ENCODE assay signal across 23 cellular contexts in the genomic region with DNA sequence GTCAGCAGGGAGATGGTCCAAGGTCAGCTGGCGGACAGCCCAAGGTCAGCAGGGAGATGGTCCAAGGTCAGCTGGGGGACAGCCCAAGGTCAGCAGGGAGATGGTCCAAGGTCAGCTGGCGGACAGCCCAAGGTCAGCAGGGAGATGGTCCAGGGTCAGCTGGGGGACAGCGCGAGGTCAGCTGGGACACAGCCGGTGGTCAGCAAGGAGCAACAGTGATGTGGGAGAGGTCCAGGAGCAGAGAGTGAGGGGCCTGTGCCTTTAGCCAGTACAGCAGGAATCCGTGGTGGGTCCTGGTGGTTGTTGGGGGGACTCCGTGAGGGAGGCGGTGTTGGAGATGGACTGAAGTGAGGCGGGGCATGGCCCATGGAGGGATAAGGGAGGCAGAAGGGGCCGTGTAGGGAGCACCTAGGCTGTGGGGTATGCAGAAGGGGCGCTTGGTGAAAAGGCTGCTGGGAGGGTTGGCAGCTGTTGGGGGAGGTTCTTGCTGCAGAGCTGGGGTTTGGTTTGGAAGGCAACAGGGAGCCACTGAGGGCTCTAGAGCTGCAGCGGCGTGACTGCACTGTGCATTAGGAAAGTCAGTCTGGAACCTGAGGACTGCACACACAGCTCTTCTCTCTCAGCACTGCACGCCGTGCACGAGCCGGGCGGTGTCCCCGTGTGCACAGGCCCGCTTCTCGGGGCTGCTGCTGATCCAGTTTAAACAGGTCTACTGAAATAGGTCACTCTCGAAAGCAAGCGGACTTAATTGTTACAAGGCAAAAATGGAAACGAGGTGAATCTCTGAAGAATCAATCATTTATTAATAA.
"Had no signal": no experiment of that assay in that cellular context is flagged by ENCODE, and none has a peak within 500 bp of the region (broad histone marks: within the 10 kb centered on the region; RNA-seq: fewer than 3 reads in every experiment).

No MANE protein-coding gene starts in this region.

- FAIRE-seq: islet of Langerhans had no signal

- H3K4me3 ChIP-seq: coronary artery, dorsolateral prefrontal cortex, heart right ventricle, left lung, lower lobe of right lung, ovary, prostate gland, sigmoid colon, skin epidermis, stomach, thoracic aorta had no signal

- DNase-seq: effector CD8-positive, alpha-beta T cell; foreskin melanocyte; heart right ventricle; hypothalamus; lower lobe of right lung; natural killer cell; ovary; sigmoid colon; stimulated activated CD4-positive, alpha-beta T cell treated with anti-CD3 and anti-CD28 coated beads, Interleukin-12 subunit alpha, Interleukin-12 subunit beta, amount 100 ng/mL, for 4 hours; stimulated activated naive CD4-positive, alpha-beta T cell; stomach; substantia nigra; trophoblast cell had no signal

- H3K4me3 Mint-ChIP-seq: memory B cell, mesothelial cell of epicardium, natural killer cell, neural crest cell had no signal

- H3K4me1 ChIP-seq: heart right ventricle, left lung, lower lobe of right lung, prostate gland, sigmoid colon, stomach had no signal

- ATAC-seq: heart right ventricle, left lung, lower lobe of right lung, natural killer cell had no signal

- H3K4me1 Mint-ChIP-seq: memory B cell, mesothelial cell of epicardium, natural killer cell, neural crest cell had no signal

- H3K27ac ChIP-seq: coronary artery, dorsolateral prefrontal cortex, heart right ventricle, left lung, lower lobe of right lung, ovary, prostate gland, sigmoid colon, skin epidermis, stomach, thoracic aorta had no signal

- H3K9me3 Mint-ChIP-seq: memory B cell, mesothelial cell of epicardium, natural killer cell, neural crest cell had no signal

- H3K36me3 Mint-ChIP-seq: memory B cell, mesothelial cell of epicardium, natural killer cell had no signal

- H3K36me3 ChIP-seq: heart right ventricle, left lung, lower lobe of right lung, ovary, prostate gland, sigmoid colon, stomach, thoracic aorta had no signal

- H3K27me3 ChIP-seq: dorsolateral prefrontal cortex, left lung, ovary, sigmoid colon, stomach had no signal

- H3K27ac Mint-ChIP-seq: memory B cell, mesothelial cell of epicardium, natural killer cell had no signal

- H3K9me3 ChIP-seq: heart right ventricle, left lung, lower lobe of right lung, ovary, prostate gland, sigmoid colon, stomach, thoracic aorta had no signal
